In the genomic region with DNA sequence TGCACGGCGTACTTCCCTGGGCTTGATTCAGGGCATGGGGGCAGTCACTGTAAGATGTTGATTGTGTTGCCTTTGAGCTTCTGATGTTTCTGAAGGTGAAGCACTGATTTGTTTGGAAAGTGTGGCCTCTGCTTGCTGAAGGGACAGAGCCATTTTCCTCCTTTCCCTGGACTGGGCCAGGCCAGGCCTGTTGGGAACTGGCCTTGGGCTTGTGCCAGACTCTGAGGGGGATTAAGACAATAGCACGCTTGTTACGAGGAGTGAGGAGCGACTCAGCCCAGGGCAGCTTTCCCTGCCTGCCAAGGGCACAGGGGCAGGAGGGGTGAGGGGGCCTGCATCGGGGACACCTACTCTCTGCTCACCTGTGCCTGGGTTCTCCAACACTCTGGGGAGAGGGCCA, we compare ENCODE assay signal across 17 cellular contexts. TPM values are rescaled to one million over a fixed set of nuclear protein-coding genes. Genes with fewer than 3 reads are reported as not detected.
DNase-seq lines count a peak whose midpoint lies in the region; ATAC-seq and FAIRE-seq lines count a peak whose summit lies in the region.
"Had no signal": no experiment of that assay in that cellular context is flagged by ENCODE, and none has a peak within 500 bp of the region (broad histone marks: within the 10 kb centered on the region; RNA-seq: fewer than 3 reads in every experiment).

No MANE protein-coding gene starts in this region.

- H3K9me3 ChIP-seq in MG63 = no peaks in the 10 kb centered on the region

- peak; percentile 48 for DNase-seq in COLO829 (ENCODE audit: low spot score)
- peak; percentile 64 for DNase-seq in MG63
- peak; percentile 18 for DNase-seq in myocyte (ENCODE audit: low read depth)
- DNase-seq in T-helper 9 cell = no peak
- no peak for DNase-seq in urothelium cell line (ENCODE audit: low spot score)
- DNase-seq: activated CD4-positive, CD25-positive, alpha-beta regulatory T cell; AML-193; GOT3; mammary epithelial cell; NCI-H1436; NCI-H446; nephron progenitor cell; PC-3 had no signal

- FAIRE-seq in urothelium cell line (lab: Jason Lieb, UNC) = no peak
- FAIRE-seq: K562 had no signal

- peak overlapping the region; percentile 81 for H3K27ac ChIP-seq in cingulate gyrus (ENCODE audit: low read depth, low read length)

- no peaks in the 10 kb centered on the region for H3K36me3 ChIP-seq in MG63

- H3K27me3 ChIP-seq in MG63 = no peaks in the 10 kb centered on the region

- ATAC-seq in HG03139 (IDR thresholded peaks at IDR 0.05; ENCODE audit: unreplicated experiment) (no peak), HG03159 (IDR thresholded peaks at IDR 0.05; ENCODE audit: unreplicated experiment) (no peak)
- ATAC-seq: K562, PC-3 had no signal

- no peak overlapping the region for H3K4me3 ChIP-seq in MG63
- H3K4me3 ChIP-seq: K562 had no signal

RNA-seq across cellular contexts. Expression of a gene that starts 42.9 kb away (rescaled TPM):
- total RNA-seq in MG63 (2014; rRNA removed; shearing (Covaris generic); ENCODE audit: low replicate concordance) = 0.44 TPM in 1 of 2 replicates, not detected in the other
- not detected in 2 replicates for total RNA-seq in myocyte
- polyA plus RNA-seq in myocyte (2012) = 0.10 TPM
- total RNA-seq: PC-3 had no signal
- polyA plus RNA-seq: mammary epithelial cell had no signal

Comparison
In these comparisons a context has a peak if more than half of its experiments do, and no peak if none do; other contexts are left out.
1. DNase-seq: peak in COLO829 (single experiment), MG63 (single experiment) and myocyte (single experiment); none in T-helper 9 cell (single experiment) and urothelium cell line (single experiment).